ENCODE assay signal across 26 cellular contexts in genomic region chr12:90859591-90859990, GRCh38.
"Had no signal": no experiment of that assay in that cellular context is flagged by ENCODE, and none has a peak within 500 bp of the region (broad histone marks: within the 10 kb centered on the region; RNA-seq: fewer than 3 reads in every experiment).

No MANE protein-coding gene starts in this region.

- H3K9me3 ChIP-seq: lower lobe of right lung, ovary, stomach, testis, thyroid gland, transverse colon, upper lobe of left lung, vagina had no signal

- H3K4me3 Mint-ChIP-seq: immature natural killer cell; naive B cell; natural killer cell; stimulated activated naive B cell treated with anti-CD40 and anti-IgM and Interleukin-4, amounts not matched to agents 10 μg/mL and 1 μg/mL and 100 μg/mL, for 72 hours had no signal

- H3K4me1 Mint-ChIP-seq: immature natural killer cell, naive B cell, natural killer cell had no signal

- H3K27ac Mint-ChIP-seq: immature natural killer cell; naive B cell; natural killer cell; stimulated activated naive B cell treated with anti-CD40 and anti-IgM and Interleukin-4, amounts not matched to agents 10 μg/mL and 1 μg/mL and 100 μg/mL, for 72 hours had no signal

- H3K9me3 Mint-ChIP-seq: immature natural killer cell had no signal

- ATAC-seq: heart left ventricle; left lung; lower lobe of right lung; natural killer cell; psoas muscle; sciatic nerve; stimulated activated naive B cell treated with anti-CD40 and anti-IgM and Interleukin-4, amounts not matched to agents 10 μg/mL and 1 μg/mL and 100 μg/mL, for 72 hours; stimulated activated naive CD8-positive, alpha-beta T cell treated with anti-CD3 and anti-CD28 coated beads, Interleukin-15, Interleukin-2, amounts not matched to agents 100 U/mL and 50 U/mL, for 24 hours had no signal

- H3K36me3 Mint-ChIP-seq: immature natural killer cell; naive B cell; natural killer cell; stimulated activated naive B cell treated with anti-CD40 and anti-IgM and Interleukin-4, amounts not matched to agents 10 μg/mL and 1 μg/mL and 100 μg/mL, for 72 hours had no signal

- DNase-seq: heart left ventricle; hypothalamus; immature natural killer cell; kidney; left lung; lower lobe of right lung; mammary epithelial cell; mesenchymal stem cell; naive B cell; natural killer cell; ovary; posterior cingulate gyrus; psoas muscle; stimulated activated CD4-positive, alpha-beta T cell treated with anti-CD3 and anti-CD28 coated beads, Interleukin-12 subunit alpha, Interleukin-12 subunit beta, amount 100 ng/mL, for 4 hours; stimulated activated CD4-positive, alpha-beta T cell treated with anti-CD3 and anti-CD28 coated beads, Interleukin-15, amount 100 ng/mL, for 24 hours; stimulated activated CD4-positive, alpha-beta T cell treated with anti-CD3 and anti-CD28 coated beads, Interleukin-2, amount 100 ng/mL, for 24 hours; stimulated activated CD4-positive, alpha-beta T cell treated with anti-CD3 and anti-CD28 coated beads, Interleukin-4, amount 100 ng/mL, for 1 hour; stimulated activated naive B cell treated with anti-CD40 and anti-IgM and Interleukin-4, amounts not matched to agents 10 μg/mL and 1 μg/mL and 100 μg/mL, for 72 hours; stimulated activated naive CD8-positive, alpha-beta T cell treated with anti-CD3 and anti-CD28 coated beads, Interleukin-15, Interleukin-2, amounts not matched to agents 100 U/mL and 50 U/mL, for 24 hours; stomach; testis; thyroid gland; transverse colon; upper lobe of left lung had no signal

- H3K27me3 Mint-ChIP-seq: stimulated activated naive B cell treated with anti-CD40 and anti-IgM and Interleukin-4, amounts not matched to agents 10 μg/mL and 1 μg/mL and 100 μg/mL, for 72 hours had no signal
